Comparison of ENCODE assay signal across 34 cellular contexts in genomic region chr12:56252649-56253048, GRCh38. TPM values are rescaled to one million over a fixed set of nuclear protein-coding genes. Genes with fewer than 3 reads are reported as not detected.
"Had no signal": no experiment of that assay in that cellular context is flagged by ENCODE, and none has a peak within 500 bp of the region (broad histone marks: within the 10 kb centered on the region; RNA-seq: fewer than 3 reads in every experiment).

No MANE protein-coding gene starts in this region.

- H3K9me3 ChIP-seq: adrenal gland, body of pancreas, breast epithelium had no signal

- FAIRE-seq: astrocyte, TTC549 had no signal

- H3K27me3 ChIP-seq: adrenal gland, body of pancreas, brain microvascular endothelial cell, breast epithelium had no signal

- H3K27ac ChIP-seq: body of pancreas, brain microvascular endothelial cell, breast epithelium, VCaP had no signal

- ATAC-seq: activated CD8-positive, alpha-beta T cell treated with anti-CD3 and anti-CD28 coated beads for 36 hours; activated naive CD4-positive, alpha-beta T cell treated with anti-CD3 and anti-CD28 coated beads, Interleukin-2, amount 50 U/mL, for 72 hours; activated T-cell treated with anti-CD3 and anti-CD28 coated beads, Interleukin-2, amount 50 U/mL, for 72 hours; activated T-helper 17 cell treated with anti-CD3 and anti-CD28 coated beads, Interleukin-2, amount 50 U/mL, for 72 hours; body of pancreas had no signal

- DNase-seq: activated B cell treated with CpG ODN at 0.5 μM for 24 hours; activated CD4-positive, alpha-beta memory T cell treated with anti-CD3 and anti-CD28 coated beads for 36 hours; activated CD4-positive, alpha-beta T cell treated with anti-CD3 and anti-CD28 coated beads for 4 hours; activated CD4-positive, alpha-beta T cell treated with anti-CD3 and anti-CD28 coated beads, Interleukin-2, amount 10 ng/mL, durations not matched to agents 24 days and 14 days; activated CD4-positive, alpha-beta T cell treated with anti-CD3 and anti-CD28 coated beads, Interleukin-2, amount 50 U/mL, for 1 hour; activated CD4-positive, alpha-beta T cell treated with anti-CD3 and anti-CD28 coated beads, Interleukin-2, amount 50 U/mL, for 4 hours; activated CD4-positive, CD25-positive, alpha-beta regulatory T cell treated with anti-CD3 and anti-CD28 coated beads, Interleukin-2, amount 50 U/mL, for 72 hours; activated CD8-positive, alpha-beta memory T cell treated with anti-CD3 and anti-CD28 coated beads, Interleukin-2, amount 50 U/mL, for 4 hours; activated CD8-positive, alpha-beta T cell treated with anti-CD3 and anti-CD28 coated beads for 36 hours; activated effector memory CD4-positive, alpha-beta T cell treated with anti-CD3 and anti-CD28 coated beads, Interleukin-2, amount 50 U/mL, for 16 hours; activated gamma-delta T cell treated with Interleukin-2 at 50 U/mL for 16 hours; activated naive CD4-positive, alpha-beta T cell; activated naive CD4-positive, alpha-beta T cell treated with anti-CD3 and anti-CD28 coated beads for 36 hours; activated naive CD4-positive, alpha-beta T cell treated with anti-CD3 and anti-CD28 coated beads, Interleukin-2, amount 50 U/mL, for 16 hours; activated naive CD8-positive, alpha-beta T cell treated with anti-CD3 and anti-CD28 coated beads for 36 hours; activated T-cell treated with anti-CD3 and anti-CD28 coated beads for 4 hours; activated T-cell treated with anti-CD3 and anti-CD28 coated beads, Interleukin-2, amount 50 U/mL, for 1 hour; activated T-cell treated with anti-CD3 and anti-CD28 coated beads, Interleukin-2, amount 50 U/mL, for 72 hours; adrenal gland; amniotic stem cell; aorta; body of pancreas; brain microvascular endothelial cell; central memory CD4-positive, alpha-beta T cell; T-helper 1 cell; T-helper 2 cell; T-helper 9 cell had no signal

- H3K4me3 ChIP-seq: adrenal gland, body of pancreas, breast epithelium had no signal

RNA-seq across cellular contexts. Expression of gene SLC39A5, which starts 22.8 kb away (rescaled TPM):
- total RNA-seq: aorta, cardiac septum had no signal
